In the genomic region with DNA sequence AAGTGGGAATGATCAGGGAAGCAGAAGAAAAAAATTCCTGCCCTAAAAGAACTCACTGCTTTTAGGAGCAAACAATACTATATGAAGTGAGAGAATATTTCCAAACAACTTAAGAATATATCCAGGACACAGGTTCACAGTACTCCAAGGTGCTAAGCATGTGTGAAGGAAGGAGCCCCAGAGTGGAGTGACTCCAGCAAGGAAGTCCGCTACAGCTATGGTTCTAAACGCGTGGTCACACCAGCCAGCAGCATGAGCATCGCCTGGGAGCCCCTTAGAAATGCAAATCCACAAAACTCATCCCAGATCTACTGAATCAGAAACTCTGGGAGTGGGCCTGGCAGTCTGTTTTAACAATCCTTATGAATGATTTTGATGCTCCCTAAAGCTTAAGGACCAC, we compare ENCODE assay signal across 12 cellular contexts. TPM values are rescaled to one million over a fixed set of nuclear protein-coding genes. Genes with fewer than 3 reads are reported as not detected.
A peak's percentile ranks its signal among the peaks of the same experiment; 100 is the strongest.
DNase-seq lines count a peak whose midpoint lies in the region; ATAC-seq and TF ChIP-seq lines count a peak whose summit lies in the region.
"Had no signal": no experiment of that assay in that cellular context is flagged by ENCODE, and none has a peak within 500 bp of the region (broad histone marks: within the 10 kb centered on the region; RNA-seq: fewer than 3 reads in every experiment).

No MANE protein-coding gene starts in this region.

- no peak overlapping the region for H2BK120ac ChIP-seq in mesendoderm (ENCODE audit: low read depth, low read length)

- TF ChIP-seq CTCF in HEK293 (tag by site-specific recombination; IDR thresholded peaks at IDR 0.05), result no peak
- no peak for TF ChIP-seq CTCF in chondrocyte (IDR thresholded peaks at IDR 0.05)
- TF ChIP-seq CTCF in tibial artery (IDR thresholded peaks at IDR 0.05), result no peak
- no peak for TF ChIP-seq CTCF in right lobe of liver (IDR thresholded peaks at IDR 0.05)

- DNase-seq in chondrocyte (ENCODE audit: low spot score) (no peak), mesendoderm (peak; percentile 59), tibial artery (no peak), right lobe of liver (no peak), NCI-H510A treated with DMSO at 0.1 percent for 48 hours (lab: John Stamatoyannopoulos, UW) (no peak)
- no peak for DNase-seq in effector memory CD8-positive, alpha-beta T cell
- DNase-seq: ACHN; CD4-positive, CD25-positive, alpha-beta regulatory T cell; DMS 273 treated with DMSO at 0.1 percent for 48 hours; H7 had no signal

- intact Hi-C loops in tibial artery (cut with DNase I; ENCODE audit: low total_unique reads) (no loop called here), right lobe of liver (cut with DNase I) (no loop called here)

- H3K36me3 Mint-ChIP-seq in chondrocyte (ENCODE audit: low read depth), result no peaks in the 10 kb centered on the region
- no peaks in the 10 kb centered on the region for H3K36me3 Mint-ChIP-seq in effector memory CD8-positive, alpha-beta T cell (ENCODE audit: insufficient read depth)
- H3K36me3 Mint-ChIP-seq: CD4-positive, CD25-positive, alpha-beta regulatory T cell had no signal

- H2BK15ac ChIP-seq in mesendoderm (replicated peaks; ENCODE audit: low read depth), result no peak overlapping the region

- H3K4me1 ChIP-seq in HEK293 (ENCODE audit: control insufficient read depth, insufficient read depth, low read length) (peaks cover 16% of the 10 kb centered on the region), mesendoderm (ENCODE audit: control insufficient read depth, low read depth, low read length) (peaks cover 15% of the 10 kb centered on the region), tibial artery (peaks cover 0 to 84% (median 53%) of the 10 kb centered on the region in 4 donors), right lobe of liver (peaks cover 0 to 35% (median 13%) of the 10 kb centered on the region in 4 donors)

- no peak overlapping the region for H3K18ac ChIP-seq in mesendoderm (ENCODE audit: low read length)

- CTCF ChIA-PET in HEK293 (lab: Yijun Ruan, JAX), result interaction anchor here (0.9 to 1.3 kb wide), 4 partner anchors 9 to 220 kb away, joined by 3 to 5 read pairs (median 4); no protein-coding TSS in a partner anchor

- H4K5ac ChIP-seq in mesendoderm (ENCODE audit: low read length), result no peak overlapping the region

- H3K4me1 Mint-ChIP-seq in chondrocyte (ENCODE audit: low read depth), result peaks cover 43% of the 10 kb centered on the region
- no peaks in the 10 kb centered on the region for H3K4me1 Mint-ChIP-seq in effector memory CD8-positive, alpha-beta T cell (ENCODE audit: low read depth in 2 of 2)

- no peak for TF ChIP-seq POLR2A in right lobe of liver (IDR thresholded peaks at IDR 0.05)

- H3K9me3 ChIP-seq in HEK293 (ENCODE audit: control insufficient read depth, insufficient read depth, low read depth, low read length) (no peaks in the 10 kb centered on the region), tibial artery (no peaks in the 10 kb centered on the region), right lobe of liver (no peaks in the 10 kb centered on the region)
- H3K9me3 ChIP-seq: BLaER1 treated with 17β-estradiol and CSF1 and Interleukin-3, amounts not matched to agents 10 nM and 100 nM had no signal

- H3K27ac ChIP-seq in HEK293 (ENCODE audit: extremely low read depth, low read depth, low read length) (no peak overlapping the region), mesendoderm (ENCODE audit: low read depth, low read length) (no peak overlapping the region), tibial artery (peak overlapping the region; percentile 64 to 74), right lobe of liver (no peak overlapping the region)
- H3K27ac ChIP-seq: BLaER1 treated with 17β-estradiol and CSF1 and Interleukin-3, amounts not matched to agents 10 nM and 100 nM had no signal

- no peak overlapping the region for H4K8ac ChIP-seq in mesendoderm (ENCODE audit: low read depth, low read length)

- H3K27me3 Mint-ChIP-seq in chondrocyte (ENCODE audit: low read depth), result no peaks in the 10 kb centered on the region
- no peaks in the 10 kb centered on the region for H3K27me3 Mint-ChIP-seq in effector memory CD8-positive, alpha-beta T cell
- H3K27me3 Mint-ChIP-seq: CD4-positive, CD25-positive, alpha-beta regulatory T cell had no signal

- H3K4me3 ChIP-seq in HEK293 (ENCODE audit: low read depth, low read length), result no peak overlapping the region
- no peak overlapping the region for H3K4me3 ChIP-seq in mesendoderm (ENCODE audit: low read length)
- no peak overlapping the region for H3K4me3 ChIP-seq in tibial artery
- H3K4me3 ChIP-seq in right lobe of liver, result no peak overlapping the region
- H3K4me3 ChIP-seq: BLaER1 treated with 17β-estradiol and CSF1 and Interleukin-3, amounts not matched to agents 10 nM and 100 nM had no signal

- no peak overlapping the region for H3K4me3 Mint-ChIP-seq in chondrocyte (ENCODE audit: unreplicated experiment)
- no peak overlapping the region for H3K4me3 Mint-ChIP-seq in effector memory CD8-positive, alpha-beta T cell
- H3K4me3 Mint-ChIP-seq: CD4-positive, CD25-positive, alpha-beta regulatory T cell had no signal

- H2BK5ac ChIP-seq in mesendoderm (ENCODE audit: low read length), result no peak overlapping the region

- no CpG with 5 or more reads among the region's 4 CpGs for WGBS in mesendoderm (ENCODE audit: extremely low coverage, insufficient coverage, low lambda C conversion rate)
- WGBS in right lobe of liver (ENCODE audit: insufficient coverage, low coverage, low lambda C conversion rate, missing lambda C conversion rate), result no CpG with 5 or more reads among the region's 4 CpGs

- no peaks in the 10 kb centered on the region for H3K79me1 ChIP-seq in mesendoderm (ENCODE audit: low read length)

- no peak overlapping the region for H3K56ac ChIP-seq in mesendoderm (ENCODE audit: low read length)

- no peak overlapping the region for H3K23ac ChIP-seq in mesendoderm (ENCODE audit: low read length)

- no peak overlapping the region for H2AK5ac ChIP-seq in mesendoderm (ENCODE audit: low read length)

- H3K9ac ChIP-seq in mesendoderm (ENCODE audit: low read length), result no peak overlapping the region
- H3K9ac ChIP-seq: BLaER1 treated with 17β-estradiol and CSF1 and Interleukin-3, amounts not matched to agents 10 nM and 100 nM had no signal

- ATAC-seq in right lobe of liver, result no peak
- no peak for ATAC-seq in effector memory CD8-positive, alpha-beta T cell (replicated peaks)

- H3K4ac ChIP-seq in mesendoderm (ENCODE audit: low read depth, low read length), result no peak overlapping the region

- no peaks in the 10 kb centered on the region for H3K36me3 ChIP-seq in HEK293 (ENCODE audit: control insufficient read depth in 2 of 2, insufficient read depth in 1 of 2, low read length in 2 of 2)
- no peaks in the 10 kb centered on the region for H3K36me3 ChIP-seq in mesendoderm (ENCODE audit: control insufficient read depth, insufficient read depth, low read length)
- no peaks in the 10 kb centered on the region for H3K36me3 ChIP-seq in tibial artery
- no peaks in the 10 kb centered on the region for H3K36me3 ChIP-seq in right lobe of liver
- H3K36me3 ChIP-seq: BLaER1 treated with 17β-estradiol and CSF1 and Interleukin-3, amounts not matched to agents 10 nM and 100 nM had no signal

- no peak overlapping the region for H3K4me2 ChIP-seq in mesendoderm (ENCODE audit: low read length)
- H3K4me2 ChIP-seq: BLaER1 treated with 17β-estradiol and CSF1 and Interleukin-3, amounts not matched to agents 10 nM and 100 nM had no signal

- H3K9me3 Mint-ChIP-seq in chondrocyte (ENCODE audit: low read depth), result no peaks in the 10 kb centered on the region
- H3K9me3 Mint-ChIP-seq in effector memory CD8-positive, alpha-beta T cell, result no peaks in the 10 kb centered on the region
- H3K9me3 Mint-ChIP-seq: CD4-positive, CD25-positive, alpha-beta regulatory T cell had no signal

- H3K27me3 ChIP-seq in mesendoderm (ENCODE audit: insufficient read depth, low read length, poor library complexity), result no peaks in the 10 kb centered on the region
- no peaks in the 10 kb centered on the region for H3K27me3 ChIP-seq in tibial artery
- H3K27me3 ChIP-seq in right lobe of liver, result no peaks in the 10 kb centered on the region
- H3K27me3 ChIP-seq: BLaER1 treated with 17β-estradiol and CSF1 and Interleukin-3, amounts not matched to agents 10 nM and 100 nM had no signal

- POLR2A ChIA-PET in HEK293 (lab: Yijun Ruan, JAX), result interaction anchor here (1.2 to 1.5 kb wide), 2 partner anchors 34 to 36 kb away, joined by 3 to 5 read pairs; a partner anchor contains a TSS

- no peaks in the 10 kb centered on the region for H3K79me2 ChIP-seq in mesendoderm (ENCODE audit: control insufficient read depth, insufficient read depth, low read length)

- peak overlapping the region; percentile 51 for H3K27ac Mint-ChIP-seq in chondrocyte (ENCODE audit: unreplicated experiment)
- no peak overlapping the region for H3K27ac Mint-ChIP-seq in effector memory CD8-positive, alpha-beta T cell
- H3K27ac Mint-ChIP-seq: CD4-positive, CD25-positive, alpha-beta regulatory T cell had no signal

TF ChIP-seq in HEK293, 187 proteins besides CTCF, POLR2A, EP300 and RAD21:
- peak; percentile 62; the same call in 1 of the 2 replicates for TF ChIP-seq ZNF600 (tag by site-specific recombination; IDR thresholded peaks at IDR 0.05)
- TF ChIP-seq, protein P1, sequence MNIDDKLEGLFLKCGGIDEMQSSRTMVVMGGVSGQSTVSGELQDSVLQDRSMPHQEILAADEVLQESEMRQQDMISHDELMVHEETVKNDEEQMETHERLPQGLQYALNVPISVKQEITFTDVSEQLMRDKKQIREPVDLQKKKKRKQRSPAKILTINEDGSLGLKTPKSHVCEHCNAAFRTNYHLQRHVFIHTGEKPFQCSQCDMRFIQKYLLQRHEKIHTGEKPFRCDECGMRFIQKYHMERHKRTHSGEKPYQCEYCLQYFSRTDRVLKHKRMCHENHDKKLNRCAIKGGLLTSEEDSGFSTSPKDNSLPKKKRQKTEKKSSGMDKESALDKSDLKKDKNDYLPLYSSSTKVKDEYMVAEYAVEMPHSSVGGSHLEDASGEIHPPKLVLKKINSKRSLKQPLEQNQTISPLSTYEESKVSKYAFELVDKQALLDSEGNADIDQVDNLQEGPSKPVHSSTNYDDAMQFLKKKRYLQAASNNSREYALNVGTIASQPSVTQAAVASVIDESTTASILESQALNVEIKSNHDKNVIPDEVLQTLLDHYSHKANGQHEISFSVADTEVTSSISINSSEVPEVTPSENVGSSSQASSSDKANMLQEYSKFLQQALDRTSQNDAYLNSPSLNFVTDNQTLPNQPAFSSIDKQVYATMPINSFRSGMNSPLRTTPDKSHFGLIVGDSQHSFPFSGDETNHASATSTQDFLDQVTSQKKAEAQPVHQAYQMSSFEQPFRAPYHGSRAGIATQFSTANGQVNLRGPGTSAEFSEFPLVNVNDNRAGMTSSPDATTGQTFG (tag by site-specific recombination; IDR thresholded peaks at IDR 0.05; ENCODE audit: borderline replicate concordance), result no peak
TF ChIP-seq in HEK293: peak in this region for 1.

RNA-seq across cellular contexts. Expression of a gene that starts 36.1 kb away (rescaled TPM):
- total RNA-seq in chondrocyte (49.1 to 92.3 TPM (median 89.4 TPM) in 3 replicates), right lobe of liver (10 to 100 TPM; 14.1 to 66.4 (median 43.6) TPM)
- polyA plus RNA-seq in mesendoderm (2013, experiment 1 of 2), result 33.2 TPM
- polyA plus RNA-seq in mesendoderm (2013, experiment 2 of 2), result 33.5 TPM

Comparison
In these comparisons a context has a peak if more than half of its experiments do, and no peak if none do; other contexts are left out.
1. H3K27ac ChIP-seq: peak in tibial artery (2 of 2); none in HEK293 (single experiment), mesendoderm (single experiment) and right lobe of liver (0 of 3).